Comparison of ENCODE assay signal across 8 cellular contexts in the genomic region with DNA sequence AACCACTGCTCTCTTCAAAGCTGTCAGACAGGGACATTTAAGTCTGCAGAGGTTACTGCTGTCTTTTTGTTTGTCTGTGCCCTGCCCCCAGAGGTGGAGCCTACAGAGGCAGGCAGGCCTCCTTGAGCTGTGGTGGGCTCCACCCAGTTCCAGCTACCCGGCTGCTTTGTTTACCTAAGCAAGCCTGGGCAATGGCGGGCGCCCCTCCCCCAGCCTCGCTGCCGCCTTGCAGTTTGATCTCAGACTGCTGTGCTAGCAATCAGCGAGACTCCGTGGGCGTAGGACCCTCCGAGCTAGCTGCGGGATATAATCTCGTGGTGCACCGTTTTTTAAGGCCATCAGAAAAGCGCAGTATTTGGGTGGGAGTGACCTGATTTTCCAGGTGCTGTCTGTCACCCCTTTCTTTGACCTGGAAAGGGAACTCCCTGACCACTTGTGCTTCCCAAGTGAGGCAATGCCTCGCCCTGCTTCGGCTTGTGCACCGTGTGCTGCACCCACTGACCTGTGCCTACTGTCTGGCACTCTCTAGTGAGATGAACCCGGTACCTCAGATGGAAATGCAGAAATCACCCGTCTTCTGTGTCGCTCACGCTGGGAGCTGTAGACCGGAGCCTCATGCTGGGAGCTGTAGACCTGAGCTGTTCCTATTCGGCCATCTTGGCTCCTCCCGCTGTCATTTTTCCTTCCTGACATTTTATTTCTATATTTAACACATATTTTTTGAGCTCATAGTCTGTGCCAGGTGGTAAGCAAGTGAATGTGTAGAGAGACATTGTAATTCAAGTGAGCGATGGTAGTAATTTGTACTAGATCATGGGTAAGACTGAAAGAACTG.
DNase-seq lines count a peak whose midpoint lies in the region; ATAC-seq and TF ChIP-seq lines count a peak whose summit lies in the region.
"Not testable (repeated sequence)": the region's sequence is repeated elsewhere in the genome, so short reads cannot be mapped to it uniquely, and the experiment has no call there.

No MANE protein-coding gene starts in this region.

- not testable (repeated sequence) for H3K9ac ChIP-seq in trophoblast cell (ENCODE audit: low read length)

- H2AFZ ChIP-seq in hepatocyte, result peak overlapping the region; percentile 6
- not testable (repeated sequence) for H2AFZ ChIP-seq in trophoblast cell (ENCODE audit: insufficient read depth, low read length, poor library complexity)

- H3K9me2 ChIP-seq in hepatocyte (replicated peaks; ENCODE audit: insufficient read depth), result not testable (repeated sequence)

- H2BK120ac ChIP-seq in trophoblast cell (ENCODE audit: insufficient read depth, low read length, poor library complexity), result not testable (repeated sequence)

- H3K27ac Mint-ChIP-seq in WTC11, result peak overlapping the region; percentile 83

- H4K91ac ChIP-seq in trophoblast cell (ENCODE audit: low read depth, low read length), result not testable (repeated sequence)

- H4K8ac ChIP-seq in trophoblast cell (ENCODE audit: low read depth, low read length), result peak overlapping the region; percentile 47

- not testable (repeated sequence) for TF ChIP-seq CTCF in HEK293 (tag by site-specific recombination; IDR thresholded peaks at IDR 0.05); LNCaP clone FGC (IDR thresholded peaks at IDR 0.05; ENCODE audit: control insufficient read depth, extremely low read depth, insufficient read depth); WTC11 (IDR thresholded peaks at IDR 0.05); hepatocyte (IDR thresholded peaks at IDR 0.05; ENCODE audit: poor library complexity); mucosa of descending colon (IDR thresholded peaks at IDR 0.05)

- not testable (repeated sequence) for H3K23ac ChIP-seq in trophoblast cell (ENCODE audit: low read length)

- H3K18ac ChIP-seq in trophoblast cell (ENCODE audit: low read length), result not testable (repeated sequence)

- POLR2A ChIA-PET in HEK293 (lab: Yijun Ruan, JAX); WTC11 (lab: Charles Lee): not testable (repeated sequence)

- not testable (repeated sequence) for H3K9me3 ChIP-seq in HEK293 (ENCODE audit: control insufficient read depth, insufficient read depth, low read depth, low read length); hepatocyte (ENCODE audit: low read depth); mucosa of descending colon; trophoblast cell (ENCODE audit: insufficient read depth, low read depth, low read length)

- peaks cover 32% of the 10 kb centered on the region for H3K9me3 Mint-ChIP-seq in WTC11

- H4K12ac ChIP-seq in trophoblast cell (ENCODE audit: low read depth, low read length), result not testable (repeated sequence)

- H3K27me3 ChIP-seq in hepatocyte; trophoblast cell (ENCODE audit: insufficient read depth, low read length): not testable (repeated sequence)

- not testable (repeated sequence) for H3K4me3 ChIP-seq in HEK293 (ENCODE audit: low read depth, low read length); hepatocyte; mucosa of descending colon; trophoblast cell (ENCODE audit: low read depth, low read length)
- 0 out of 2 replicates have a peak overlapping the region, but pooled peaks have one; percentile 9 for H3K4me3 ChIP-seq in LNCaP clone FGC (ENCODE audit: low read depth, low read length)

- H3K36me3 ChIP-seq in HEK293 (ENCODE audit: control insufficient read depth in 2 of 2, insufficient read depth in 1 of 2, low read length in 2 of 2); hepatocyte (replicated peaks; ENCODE audit: insufficient read depth, low read depth); mucosa of descending colon (ENCODE audit: low read depth); trophoblast cell (ENCODE audit: control insufficient read depth in 1 of 2, insufficient read depth in 2 of 2, low read length in 2 of 2): not testable (repeated sequence)

- H3K4ac ChIP-seq in trophoblast cell (ENCODE audit: low read depth, low read length), result not testable (repeated sequence)

- H3K36me3 Mint-ChIP-seq in WTC11, result peaks cover 28% of the 10 kb centered on the region

- CTCF ChIA-PET in HEK293 (lab: Yijun Ruan, JAX), result interaction anchor here (1.2 kb wide), 1 partner anchor 9 kb away, joined by 4 read pairs; no protein-coding TSS in a partner anchor
- CTCF ChIA-PET in WTC11 (lab: Charles Lee), result not testable (repeated sequence)

- not testable (repeated sequence) for H2AK5ac ChIP-seq in trophoblast cell (ENCODE audit: low read length)

- WGBS in hepatocyte (ENCODE audit: low lambda C conversion rate, missing lambda C conversion rate), result 63% methylated on average over 24 of the region's 24 CpGs
- no CpG with 5 or more reads among the region's 24 CpGs for WGBS in trophoblast cell (ENCODE audit: extremely low coverage, insufficient coverage, insufficient read length)

- H3K79me1 ChIP-seq in trophoblast cell (ENCODE audit: low read length), result not testable (repeated sequence)

- H2BK12ac ChIP-seq in trophoblast cell (ENCODE audit: low read length), result not testable (repeated sequence)

- H3K27me3 Mint-ChIP-seq in WTC11 (ENCODE audit: low read depth), result not testable (repeated sequence)

- peaks cover 17% of the 10 kb centered on the region for H3K4me1 Mint-ChIP-seq in WTC11

- not testable (repeated sequence) for H3K27ac ChIP-seq in HEK293 (ENCODE audit: extremely low read depth, low read depth, low read length); hepatocyte; trophoblast cell (ENCODE audit: low read depth, low read length)

- H3K79me2 ChIP-seq in hepatocyte; trophoblast cell (ENCODE audit: control insufficient read depth, insufficient read depth, low read length, poor library complexity): not testable (repeated sequence)

- H3K4me1 ChIP-seq in HEK293 (ENCODE audit: control insufficient read depth, insufficient read depth, low read length); hepatocyte (ENCODE audit: insufficient read depth); mucosa of descending colon (ENCODE audit: low read depth); trophoblast cell (ENCODE audit: control insufficient read depth in 1 of 2, insufficient read depth in 2 of 2, low read length in 2 of 2): not testable (repeated sequence)

- peak; percentile 72 for DNase-seq in DMS53 (lab: John Stamatoyannopoulos, UW)
- not testable (repeated sequence) for DNase-seq in LNCaP clone FGC (ENCODE audit: low read depth); hepatocyte (ENCODE audit: low spot score); trophoblast cell
- DNase-seq in NCI-H748 (lab: John Stamatoyannopoulos, UW; ENCODE audit: unreplicated experiment), result peak; percentile 23
- DNase-seq in WTC11 (ENCODE audit: low spot score), result peak; percentile 22
- peak in 2 of 3 donors; percentile 3 to 29 for DNase-seq in mucosa of descending colon

- H3K4me3 Mint-ChIP-seq in WTC11, result peak overlapping the region; percentile 66

- intact Hi-C loops in mucosa of descending colon (cut with DNase I, micrococcal nuclease), result not testable (repeated sequence)

- peak; percentile 41; the same call in 1 of the 2 replicates for ATAC-seq in WTC11
- not testable (repeated sequence) for ATAC-seq in mucosa of descending colon

- H4K20me1 ChIP-seq in hepatocyte (ENCODE audit: insufficient read depth, poor library complexity, severe bottlenecking), result not testable (repeated sequence)

- H2BK5ac ChIP-seq in trophoblast cell (ENCODE audit: low read depth, low read length, poor library complexity), result not testable (repeated sequence)

- H3K14ac ChIP-seq in trophoblast cell (ENCODE audit: low read length), result not testable (repeated sequence)

- H3K4me2 ChIP-seq in hepatocyte, result peak overlapping the region; percentile 53
- not testable (repeated sequence) for H3K4me2 ChIP-seq in trophoblast cell (ENCODE audit: low read length)

TF ChIP-seq in WTC11, 78 proteins besides CTCF, POLR2A, EP300 and RAD21:
- TF ChIP-seq, protein P1, sequence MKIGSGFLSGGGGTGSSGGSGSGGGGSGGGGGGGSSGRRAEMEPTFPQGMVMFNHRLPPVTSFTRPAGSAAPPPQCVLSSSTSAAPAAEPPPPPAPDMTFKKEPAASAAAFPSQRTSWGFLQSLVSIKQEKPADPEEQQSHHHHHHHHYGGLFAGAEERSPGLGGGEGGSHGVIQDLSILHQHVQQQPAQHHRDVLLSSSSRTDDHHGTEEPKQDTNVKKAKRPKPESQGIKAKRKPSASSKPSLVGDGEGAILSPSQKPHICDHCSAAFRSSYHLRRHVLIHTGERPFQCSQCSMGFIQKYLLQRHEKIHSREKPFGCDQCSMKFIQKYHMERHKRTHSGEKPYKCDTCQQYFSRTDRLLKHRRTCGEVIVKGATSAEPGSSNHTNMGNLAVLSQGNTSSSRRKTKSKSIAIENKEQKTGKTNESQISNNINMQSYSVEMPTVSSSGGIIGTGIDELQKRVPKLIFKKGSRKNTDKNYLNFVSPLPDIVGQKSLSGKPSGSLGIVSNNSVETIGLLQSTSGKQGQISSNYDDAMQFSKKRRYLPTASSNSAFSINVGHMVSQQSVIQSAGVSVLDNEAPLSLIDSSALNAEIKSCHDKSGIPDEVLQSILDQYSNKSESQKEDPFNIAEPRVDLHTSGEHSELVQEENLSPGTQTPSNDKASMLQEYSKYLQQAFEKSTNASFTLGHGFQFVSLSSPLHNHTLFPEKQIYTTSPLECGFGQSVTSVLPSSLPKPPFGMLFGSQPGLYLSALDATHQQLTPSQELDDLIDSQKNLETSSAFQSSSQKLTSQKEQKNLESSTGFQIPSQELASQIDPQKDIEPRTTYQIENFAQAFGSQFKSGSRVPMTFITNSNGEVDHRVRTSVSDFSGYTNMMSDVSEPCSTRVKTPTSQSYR (CRISPR knock-in tag; IDR thresholded peaks at IDR 0.05), result 0 out of 2 replicates have a peak, but pooled peaks have one; percentile 12
TF ChIP-seq in WTC11: peak in this region for 1; not testable (repeated sequence) for 77.
